ENCODE assay signal across 1 cellular context in genomic region chr3:63886843-63887242, GRCh38.
TF ChIP-seq lines count a peak whose summit lies in the region.

No MANE protein-coding gene starts in this region.

TF ChIP-seq in K562, 482 proteins besides CTCF, POLR2A, EP300 and RAD21:
- 0 out of 2 replicates have a peak, but pooled peaks have one; percentile 14 for TF ChIP-seq ATF3 (IDR thresholded peaks at IDR 0.05)
- TF ChIP-seq ATF3 (CRISPR knock-in tag; conservative IDR thresholded peaks at IDR 0.05), result no peak
- no peak for TF ChIP-seq PRDM10 (IDR thresholded peaks at IDR 0.05; ENCODE audit: partially characterized antibody)
- TF ChIP-seq IRF2 (CRISPR knock-in tag; IDR thresholded peaks at IDR 0.05), result no peak
- TF ChIP-seq ZBTB11 (CRISPR knock-in tag; IDR thresholded peaks at IDR 0.05), result peak in 1 of 3 experiments; percentile 38; a peak in 1 of 6 replicates
- TF ChIP-seq ZNF740 (CRISPR knock-in tag; IDR thresholded peaks at IDR 0.05), result no peak
- no peak for TF ChIP-seq ZNF740 (tag; IDR thresholded peaks at IDR 0.05)
- no peak for TF ChIP-seq MTA3 (IDR thresholded peaks at IDR 0.05; ENCODE audit: borderline replicate concordance)
